24 cellular contexts compared by ENCODE assay signal in the genomic region with DNA sequence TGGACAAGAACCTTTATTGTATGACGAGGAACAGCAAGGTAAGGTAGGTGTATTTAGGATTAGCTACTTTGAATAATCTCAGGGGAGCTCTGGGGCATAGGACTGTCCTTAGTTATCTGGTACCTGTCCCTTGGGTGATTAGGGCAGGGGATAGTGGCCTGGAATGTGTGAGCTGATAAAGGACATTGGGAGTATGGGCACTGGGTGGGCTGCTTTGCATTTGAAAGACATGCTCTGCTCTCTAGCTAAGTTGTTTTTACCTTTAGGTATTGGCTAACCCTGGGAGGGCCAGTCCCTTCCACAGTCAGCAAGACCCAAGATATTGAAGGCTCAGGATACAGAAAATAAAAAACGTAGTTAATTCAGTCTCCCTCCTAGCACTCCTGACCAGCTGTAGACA.
"Had no signal": no experiment of that assay in that cellular context is flagged by ENCODE, and none has a peak within 500 bp of the region (broad histone marks: within the 10 kb centered on the region; RNA-seq: fewer than 3 reads in every experiment).

No MANE protein-coding gene starts in this region.

- H3K9me3 ChIP-seq: breast epithelium had no signal

- H3K27me3 Mint-ChIP-seq: activated CD4-positive, alpha-beta T cell treated with anti-CD3 and anti-CD28 coated beads, Interleukin-2, amount 10 ng/mL, durations not matched to agents 24 days and 14 days; activated CD8-positive, alpha-beta memory T cell treated with anti-CD3 and anti-CD28 coated beads, Interleukin-2, amount 10 ng/mL, durations not matched to agents 7 days and 5 days; activated naive CD4-positive, alpha-beta T cell treated with anti-CD3 and anti-CD28 coated beads, Interleukin-2, amount 50 U/mL, for 24 hours; activated T-cell treated with anti-CD3 and anti-CD28 coated beads, Interleukin-2, amount 50 U/mL, for 24 hours; T-helper 17 cell had no signal

- H3K4me3 Mint-ChIP-seq: activated B cell treated with CpG ODN at 0.5 μM for 24 hours; activated CD4-positive, alpha-beta T cell treated with anti-CD3 and anti-CD28 coated beads, Interleukin-2, amount 10 ng/mL, durations not matched to agents 24 days and 14 days; activated CD8-positive, alpha-beta memory T cell treated with anti-CD3 and anti-CD28 coated beads, Interleukin-2, amount 10 ng/mL, durations not matched to agents 7 days and 5 days; activated naive CD4-positive, alpha-beta T cell treated with anti-CD3 and anti-CD28 coated beads, Interleukin-2, amount 50 U/mL, for 24 hours; activated T-cell treated with anti-CD3 and anti-CD28 coated beads, Interleukin-2, amount 50 U/mL, for 24 hours; activated T-helper 1 cell treated with anti-CD3 and anti-CD28 coated beads, Interleukin-12 subunit alpha, Interleukin-12 subunit beta, Interleukin-2, Interleukin-4 antibody, amounts not matched to agents 30 ng/mL and 10 ng/mL and 1 ng/mL, durations not matched to agents 14 hours and 24 hours and 36 hours; T-helper 17 cell had no signal

- H3K27ac Mint-ChIP-seq: activated B cell treated with CpG ODN at 0.5 μM for 24 hours; activated CD4-positive, alpha-beta T cell treated with anti-CD3 and anti-CD28 coated beads, Interleukin-2, amount 10 ng/mL, durations not matched to agents 24 days and 14 days; activated CD8-positive, alpha-beta memory T cell treated with anti-CD3 and anti-CD28 coated beads, Interleukin-2, amount 10 ng/mL, durations not matched to agents 7 days and 5 days; activated naive CD4-positive, alpha-beta T cell treated with anti-CD3 and anti-CD28 coated beads, Interleukin-2, amount 50 U/mL, for 24 hours; activated T-cell treated with anti-CD3 and anti-CD28 coated beads, Interleukin-2, amount 50 U/mL, for 24 hours; activated T-helper 1 cell treated with anti-CD3 and anti-CD28 coated beads, Interleukin-12 subunit alpha, Interleukin-12 subunit beta, Interleukin-2, Interleukin-4 antibody, amounts not matched to agents 30 ng/mL and 10 ng/mL and 1 ng/mL, durations not matched to agents 14 hours and 24 hours and 36 hours; T-helper 17 cell had no signal

- H3K27ac ChIP-seq: breast epithelium had no signal

- H3K36me3 Mint-ChIP-seq: activated CD8-positive, alpha-beta memory T cell treated with anti-CD3 and anti-CD28 coated beads, Interleukin-2, amount 10 ng/mL, durations not matched to agents 7 days and 5 days; activated naive CD4-positive, alpha-beta T cell treated with anti-CD3 and anti-CD28 coated beads, Interleukin-2, amount 50 U/mL, for 24 hours had no signal

- H3K36me3 ChIP-seq: breast epithelium had no signal

- H3K9me3 Mint-ChIP-seq: activated B cell treated with CpG ODN at 0.5 μM for 24 hours; activated CD4-positive, alpha-beta T cell treated with anti-CD3 and anti-CD28 coated beads, Interleukin-2, amount 10 ng/mL, durations not matched to agents 24 days and 14 days; activated naive CD4-positive, alpha-beta T cell treated with anti-CD3 and anti-CD28 coated beads, Interleukin-2, amount 50 U/mL, for 24 hours; activated T-cell treated with anti-CD3 and anti-CD28 coated beads, Interleukin-2, amount 50 U/mL, for 24 hours; activated T-helper 1 cell treated with anti-CD3 and anti-CD28 coated beads, Interleukin-12 subunit alpha, Interleukin-12 subunit beta, Interleukin-2, Interleukin-4 antibody, amounts not matched to agents 30 ng/mL and 10 ng/mL and 1 ng/mL, durations not matched to agents 14 hours and 24 hours and 36 hours had no signal

- H3K4me1 ChIP-seq: breast epithelium had no signal

- H3K27me3 ChIP-seq: breast epithelium had no signal

- H3K4me1 Mint-ChIP-seq: activated B cell treated with CpG ODN at 0.5 μM for 24 hours; activated CD4-positive, alpha-beta T cell treated with anti-CD3 and anti-CD28 coated beads, Interleukin-2, amount 10 ng/mL, durations not matched to agents 24 days and 14 days; activated CD8-positive, alpha-beta memory T cell treated with anti-CD3 and anti-CD28 coated beads, Interleukin-2, amount 10 ng/mL, durations not matched to agents 7 days and 5 days; activated naive CD4-positive, alpha-beta T cell treated with anti-CD3 and anti-CD28 coated beads, Interleukin-2, amount 50 U/mL, for 24 hours; T-helper 17 cell had no signal

- H3K4me3 ChIP-seq: breast epithelium had no signal

- DNase-seq: activated B cell treated with CpG ODN at 0.5 μM for 24 hours; activated CD4-positive, alpha-beta T cell treated with anti-CD3 and anti-CD28 coated beads for 1 hour; activated CD4-positive, alpha-beta T cell treated with anti-CD3 and anti-CD28 coated beads, Interleukin-2, amount 10 ng/mL, durations not matched to agents 24 days and 14 days; activated CD4-positive, alpha-beta T cell treated with anti-CD3 and anti-CD28 coated beads, Interleukin-2, amount 50 U/mL, for 48 hours; activated CD8-positive, alpha-beta memory T cell treated with anti-CD3 and anti-CD28 coated beads, Interleukin-2, amount 10 ng/mL, durations not matched to agents 7 days and 5 days; activated effector memory CD4-positive, alpha-beta T cell treated with Interleukin-2 at 50 U/mL for 16 hours; activated naive CD4-positive, alpha-beta T cell; activated T-cell treated with anti-CD3 and anti-CD28 coated beads, Interleukin-2, amount 50 U/mL, for 24 hours; aorta; central memory CD4-positive, alpha-beta T cell; MM.1S; NCI-H1105; NCI-H1436; NCI-H187; NCI-H2081 treated with DMSO at 0.1 percent for 48 hours; NCI-H446; NCI-H524; PC-3; SHP77 treated with DMSO at 0.1 percent for 48 hours; T-helper 17 cell; T-helper 9 cell had no signal

- ATAC-seq: activated CD8-positive, alpha-beta memory T cell treated with anti-CD3 and anti-CD28 coated beads, Interleukin-2, amount 10 ng/mL, durations not matched to agents 7 days and 5 days; PC-3; T-helper 17 cell had no signal
